ENCODE assay signal across 9 cellular contexts in the genomic region with DNA sequence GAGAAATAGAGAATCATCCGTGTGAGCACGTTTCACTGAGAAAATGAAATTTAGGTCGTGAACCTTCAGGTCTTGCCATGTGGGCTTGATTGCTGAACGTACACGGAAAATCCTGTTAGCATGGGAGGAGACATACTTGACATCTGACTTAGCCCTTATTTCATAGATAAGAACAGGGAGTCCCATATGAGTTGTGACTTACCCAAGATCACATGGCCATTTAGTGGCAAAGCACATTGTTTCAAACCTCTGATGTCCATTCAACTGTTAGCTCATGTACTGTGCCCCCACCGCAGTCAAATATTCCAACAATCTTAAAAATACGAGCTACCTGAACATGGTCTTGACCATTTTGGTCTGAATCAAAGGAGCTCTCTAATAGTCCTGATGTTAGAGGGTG.
"Had no signal": no experiment of that assay in that cellular context is flagged by ENCODE, and none has a peak within 500 bp of the region (broad histone marks: within the 10 kb centered on the region; RNA-seq: fewer than 3 reads in every experiment).

No MANE protein-coding gene starts in this region.

- H3K4me2 ChIP-seq: GM23338 had no signal

- H3K4me3 ChIP-seq: GM23248, GM23338 had no signal

- H2AFZ ChIP-seq: GM23248, GM23338 had no signal

- DNase-seq: GM23248, GOT3, H7, H9, HCEC 1CT, HFFc6 had no signal

- FAIRE-seq: H1, H54 had no signal

- H3K27ac ChIP-seq: GM23248 had no signal

- H3K9ac ChIP-seq: GM23248 had no signal
